Comparison of ENCODE assay signal across 24 cellular contexts in genomic region chr14:95487669-95488084, GRCh38. TPM values are rescaled to one million over a fixed set of nuclear protein-coding genes. Genes with fewer than 3 reads are reported as not detected.
A peak's percentile ranks its signal among the peaks of the same experiment; 100 is the strongest.
DNase-seq lines count a peak whose midpoint lies in the region; ATAC-seq, FAIRE-seq and TF ChIP-seq lines count a peak whose summit lies in the region.
"Had no signal": no experiment of that assay in that cellular context is flagged by ENCODE, and none has a peak within 500 bp of the region (broad histone marks: within the 10 kb centered on the region; RNA-seq: fewer than 3 reads in every experiment).

No MANE protein-coding gene starts in this region.

- POLR2A ChIA-PET in HepG2 (lab: Yijun Ruan, JAX) = no interaction called here

- H3K27ac ChIP-seq in HepG2 (ENCODE audit: extremely low read length, insufficient read depth, low read length) = no peak overlapping the region
- no peak overlapping the region for H3K27ac ChIP-seq in right lobe of liver
- peak overlapping the region in 3 of 4 donors; percentile 75 to 96 (median 94) for H3K27ac ChIP-seq in tibial nerve
- H3K27ac ChIP-seq: GM23248, heart left ventricle, KMS-11, SK-N-MC, thoracic aorta had no signal

- H3K36me3 Mint-ChIP-seq in memory B cell = peaks cover 12% of the 10 kb centered on the region
- H3K36me3 Mint-ChIP-seq: brain had no signal

- H3K36me3 ChIP-seq in HepG2 (replicated peaks in 1 of 2; ENCODE audit: control insufficient read depth in 1 of 2, insufficient read depth in 2 of 2, low read length in 2 of 2) (no peaks in the 10 kb centered on the region; a peak in 1 of 5 replicates), right lobe of liver (no peaks in the 10 kb centered on the region), tibial nerve (no peaks in the 10 kb centered on the region)
- H3K36me3 ChIP-seq: thoracic aorta had no signal

- H3K4me3 ChIP-seq in HepG2 (replicated peaks in 1 of 3; ENCODE audit: insufficient read depth in 1 of 3, low read depth in 2 of 3, low read length in 3 of 3) (no peak overlapping the region), right lobe of liver (no peak overlapping the region), tibial nerve (no peak overlapping the region)
- H3K4me3 ChIP-seq: GM23248, heart left ventricle, SK-N-MC, thoracic aorta had no signal

- no peak for TF ChIP-seq EP300 in HepG2 (IDR thresholded peaks at IDR 0.05; ENCODE audit: low read depth in 2 of 2, low read length in 2 of 2)
- no peak for TF ChIP-seq EP300 in HepG2 (CRISPR knock-in tag; IDR thresholded peaks at IDR 0.05; ENCODE audit: borderline replicate concordance)
- no peak for TF ChIP-seq EP300 in tibial nerve (IDR thresholded peaks at IDR 0.05)

- peaks cover 65% of the 10 kb centered on the region for H3K4me1 Mint-ChIP-seq in memory B cell

- TF ChIP-seq POLR2A in HepG2 (IDR thresholded peaks at IDR 0.05; ENCODE audit: insufficient read depth in 1 of 2, low read depth in 2 of 2, low read length in 2 of 2) (no peak), right lobe of liver (IDR thresholded peaks at IDR 0.05) (no peak), tibial nerve (IDR thresholded peaks at IDR 0.05) (no peak)

- DNase-seq in HepG2 (ENCODE audit: low spot score) (no peak), right lobe of liver (no peak), NCI-H526 (lab: John Stamatoyannopoulos, UW) (peak; percentile 45 to 56), memory B cell (ENCODE audit: low spot score in 2 of 2) (no peak), tibial nerve (ENCODE audit: low spot score in 2 of 2) (no peak), GM19240 (ENCODE audit: insufficient read length, low spot score) (no peak), AG08396 (ENCODE audit: low spot score) (no peak), hepatic stellate cell (ENCODE audit: low spot score) (no peak)
- DNase-seq: activated CD8-positive, alpha-beta T cell treated with anti-CD3 and anti-CD28 coated beads for 36 hours; effector CD4-positive, alpha-beta T cell; GDM1; GM23248; MV-4-11; NCI-H1694; NCI-H774; stimulated activated CD4-positive, alpha-beta T cell treated with anti-CD3 and anti-CD28 coated beads, Interleukin-1b, Interleukin-23, amount 100 ng/mL, for 48 hours; T-helper 9 cell had no signal

- H3K27me3 ChIP-seq in HepG2 (ENCODE audit: control insufficient read depth in 1 of 2, insufficient read depth in 2 of 2, low read length in 2 of 2) = no peaks in the 10 kb centered on the region
- H3K27me3 ChIP-seq in right lobe of liver = no peaks in the 10 kb centered on the region
- H3K27me3 ChIP-seq in tibial nerve = no peaks in the 10 kb centered on the region
- H3K27me3 ChIP-seq: heart left ventricle had no signal

- TF ChIP-seq CTCF in HepG2 (CRISPR knock-in tag; IDR thresholded peaks at IDR 0.05) (no peak), right lobe of liver (IDR thresholded peaks at IDR 0.05) (no peak), tibial nerve (IDR thresholded peaks at IDR 0.05) (no peak)

- ATAC-seq in HepG2 = no peak
- ATAC-seq in right lobe of liver = no peak
- no peak for ATAC-seq in memory B cell (ENCODE audit: low read depth)
- ATAC-seq: activated CD8-positive, alpha-beta T cell treated with anti-CD3 and anti-CD28 coated beads for 36 hours; heart left ventricle had no signal

- H3K4me1 ChIP-seq in HepG2 (ENCODE audit: insufficient read depth, low read length) = peaks cover 60% of the 10 kb centered on the region
- peaks cover 0 to 47% (median 10%) of the 10 kb centered on the region in 4 donors for H3K4me1 ChIP-seq in right lobe of liver
- peaks cover 4 to 96% (median 77%) of the 10 kb centered on the region in 4 donors for H3K4me1 ChIP-seq in tibial nerve

- intact Hi-C loops in HepG2 (cut with micrococcal nuclease; ENCODE audit: unreplicated experiment) (loop anchor here (5.0 kb wide), 1 partner anchor 35 kb away; no protein-coding TSS in a partner anchor), right lobe of liver (cut with DNase I) (no loop called here)

- H3K9me3 Mint-ChIP-seq in memory B cell = no peaks in the 10 kb centered on the region

- FAIRE-seq in HepG2 (lab: Jason Lieb, UNC) = no peak
- FAIRE-seq: HTR-8/SVneo had no signal

- peaks cover 4% of the 10 kb centered on the region; the same call in 1 of the 2 replicates for H4K20me1 ChIP-seq in HepG2 (ENCODE audit: insufficient read depth, low read length)

- in situ Hi-C loops in HepG2 (cut with HindIII; ENCODE audit: extremely low pct_ligation_motif_present, low pct_unique_long_range_greater_than_20kb) = no loop called here

- no peak overlapping the region for H3K4me2 ChIP-seq in HepG2 (ENCODE audit: low read depth, low read length)
- H3K4me2 ChIP-seq: KMS-11 had no signal

- WGBS in HepG2 (ENCODE audit: low lambda C conversion rate) = 64% methylated on average over 3 of the region's 3 CpGs
- whole genome bisulfite sequencing in right lobe of liver (ENCODE audit: insufficient coverage, low coverage, low lambda C conversion rate, missing lambda C conversion rate) = 53% methylated on average over 3 of the region's 3 CpGs
- 53 to 57% methylated on average over 3 of the region's 3 CpGs for WGBS in tibial nerve, 2 donors

- H3K9me3 ChIP-seq in HepG2 (ENCODE audit: low read length) (no peaks in the 10 kb centered on the region), right lobe of liver (no peaks in the 10 kb centered on the region), tibial nerve (no peaks in the 10 kb centered on the region)
- H3K9me3 ChIP-seq: heart left ventricle, thoracic aorta had no signal

- CTCF ChIA-PET in HepG2 (lab: Yijun Ruan, JAX; ENCODE audit: low intra/inter-chr PET ratio, low total read pairs) = no interaction called here

- BruUV-seq in HepG2 (replicated peaks; lab: Mats Ljungman, UMichigan) = no TSS peak

- H2AFZ ChIP-seq in HepG2 (ENCODE audit: low read length) = no peak overlapping the region
- H2AFZ ChIP-seq: GM23248 had no signal

- H3K4me3 Mint-ChIP-seq in memory B cell = peak overlapping the region; percentile 33
- H3K4me3 Mint-ChIP-seq: activated CD8-positive, alpha-beta T cell treated with anti-CD3 and anti-CD28 coated beads for 36 hours; brain had no signal

- no peaks in the 10 kb centered on the region for H3K27me3 Mint-ChIP-seq in memory B cell
- H3K27me3 Mint-ChIP-seq: activated CD8-positive, alpha-beta T cell treated with anti-CD3 and anti-CD28 coated beads for 36 hours had no signal

- H3K79me2 ChIP-seq in HepG2 (ENCODE audit: insufficient read depth, low read length) = peaks cover 5% of the 10 kb centered on the region

- no peak overlapping the region for H3K9ac ChIP-seq in HepG2 (ENCODE audit: insufficient read depth, low read depth, low read length)
- H3K9ac ChIP-seq: GM23248, KMS-11 had no signal

- TF ChIP-seq RAD21 in HepG2 (CRISPR knock-in tag; IDR thresholded peaks at IDR 0.05) = no peak

- H3K27ac Mint-ChIP-seq in memory B cell = peak overlapping the region; percentile 77
- H3K27ac Mint-ChIP-seq: activated CD8-positive, alpha-beta T cell treated with anti-CD3 and anti-CD28 coated beads for 36 hours had no signal

RNA-seq across cellular contexts. Expression of gene SYNE3, which starts 28.8 kb away (rescaled TPM):
- total RNA-seq in HepG2 (2016; rRNA removed; fragmentation: Illumina TruSeq; extraction: Trizol) (7.8 and 9.0 TPM in 2 replicates), right lobe of liver (10 to 100 TPM in 1 of 6 experiments, 1 to 10 TPM in 5; 3.7 to 11.6 (median 5.0) TPM), tibial nerve (100 to 1,000 TPM in 1 of 4 donors, 10 to 100 TPM in 3; 71.0 to 106 (median 87.5) TPM)
- 2.1 and 2.5 TPM in 2 replicates for total RNA-seq in HepG2 (2016; cell fraction: cytosol; rRNA removed; fragmentation: Illumina TruSeq; extraction: Trizol; ENCODE audit: low read depth)
- total RNA-seq in HepG2 (2016; cell fraction: insoluble cytoplasmic fraction; rRNA removed; fragmentation: Illumina TruSeq; extraction: Trizol) = 6.6 and 8.6 TPM in 2 replicates
- 2.8 and 3.5 TPM in 2 replicates for total RNA-seq in HepG2 (2016; cell fraction: membrane; rRNA removed; fragmentation: Illumina TruSeq; extraction: Trizol)
- 14.8 and 16.4 TPM in 2 replicates for total RNA-seq in HepG2 (2016; cell fraction: nucleus; rRNA removed; fragmentation: Illumina TruSeq; extraction: Trizol)
- polyA plus RNA-seq in HepG2 (2011; rRNA removed) = 8.0 and 9.3 TPM in 2 replicates
- polyA plus RNA-seq in HepG2 (2011; cell fraction: cytosol; rRNA removed) = 3.1 and 3.2 TPM in 2 replicates
- 32.7 and 44.3 TPM in 2 replicates for polyA plus RNA-seq in HepG2 (2011; cell fraction: nucleus; rRNA removed)
- polyA plus RNA-seq in HepG2 (2012) = 3.7 and 4.9 TPM in 2 replicates
- polyA plus RNA-seq in HepG2 (2016; cell fraction: cytosol; fragmentation: Illumina TruSeq; extraction: Trizol; ENCODE audit: low read depth) = 0.24 and 0.25 TPM in 2 replicates
- polyA plus RNA-seq in HepG2 (2016; cell fraction: insoluble cytoplasmic fraction; fragmentation: Illumina TruSeq; extraction: Trizol; ENCODE audit: low read depth) = 2.0 and 2.7 TPM in 2 replicates
- polyA plus RNA-seq in HepG2 (2016; cell fraction: membrane; fragmentation: Illumina TruSeq; extraction: Trizol; ENCODE audit: low read depth) = 0.50 and 0.55 TPM in 2 replicates
- polyA plus RNA-seq in HepG2 (2016; cell fraction: nucleus; fragmentation: Illumina TruSeq; extraction: Trizol; ENCODE audit: insufficient read depth, low read depth) = 10.7 and 10.9 TPM in 2 replicates
- 0.72 and 21.2 TPM in 2 replicates for polyA minus RNA-seq in HepG2 (2011; rRNA and poly(A)+ RNA removed; ENCODE audit: low replicate concordance)
- polyA minus RNA-seq in HepG2 (2011; cell fraction: cytosol; rRNA and poly(A)+ RNA removed) = 6.8 and 8.6 TPM in 2 replicates
- 43.0 and 46.7 TPM in 2 replicates for polyA minus RNA-seq in HepG2 (2011; cell fraction: nucleus; rRNA and poly(A)+ RNA removed)
- total RNA-seq: epithelial cell of proximal tubule had no signal

RNA-seq across cellular contexts. Expression of gene GLRX5, which starts 47.2 kb away (rescaled TPM):
- 115 and 122 TPM in 2 replicates for total RNA-seq in HepG2 (2016; rRNA removed; fragmentation: Illumina TruSeq; extraction: Trizol)
- 141 and 162 TPM in 2 replicates for total RNA-seq in HepG2 (2016; cell fraction: cytosol; rRNA removed; fragmentation: Illumina TruSeq; extraction: Trizol; ENCODE audit: low read depth)
- total RNA-seq in HepG2 (2016; cell fraction: insoluble cytoplasmic fraction; rRNA removed; fragmentation: Illumina TruSeq; extraction: Trizol) = 99.8 and 128 TPM in 2 replicates
- 204 and 226 TPM in 2 replicates for total RNA-seq in HepG2 (2016; cell fraction: membrane; rRNA removed; fragmentation: Illumina TruSeq; extraction: Trizol)
- 42.6 and 50.7 TPM in 2 replicates for total RNA-seq in HepG2 (2016; cell fraction: nucleus; rRNA removed; fragmentation: Illumina TruSeq; extraction: Trizol)
- polyA plus RNA-seq in HepG2 (2011; rRNA removed) = 115 and 146 TPM in 2 replicates
- 68.6 and 128 TPM in 2 replicates for polyA plus RNA-seq in HepG2 (2011; cell fraction: cytosol; rRNA removed)
- 20.1 and 32.1 TPM in 2 replicates for polyA plus RNA-seq in HepG2 (2011; cell fraction: nucleus; rRNA removed)
- polyA plus RNA-seq in HepG2 (2012) = 136 and 145 TPM in 2 replicates
- 197 and 237 TPM in 2 replicates for polyA plus RNA-seq in HepG2 (2016; cell fraction: cytosol; fragmentation: Illumina TruSeq; extraction: Trizol; ENCODE audit: low read depth)
- 161 and 168 TPM in 2 replicates for polyA plus RNA-seq in HepG2 (2016; cell fraction: insoluble cytoplasmic fraction; fragmentation: Illumina TruSeq; extraction: Trizol; ENCODE audit: low read depth)
- polyA plus RNA-seq in HepG2 (2016; cell fraction: membrane; fragmentation: Illumina TruSeq; extraction: Trizol; ENCODE audit: low read depth) = 243 and 290 TPM in 2 replicates
- polyA plus RNA-seq in HepG2 (2016; cell fraction: nucleus; fragmentation: Illumina TruSeq; extraction: Trizol; ENCODE audit: insufficient read depth, low read depth) = 104 and 106 TPM in 2 replicates
- polyA minus RNA-seq in HepG2 (2011; rRNA and poly(A)+ RNA removed; ENCODE audit: low replicate concordance) = 17.9 and 35.5 TPM in 2 replicates
- 42.3 and 45.6 TPM in 2 replicates for polyA minus RNA-seq in HepG2 (2011; cell fraction: cytosol; rRNA and poly(A)+ RNA removed)
- 15.8 and 23.1 TPM in 2 replicates for polyA minus RNA-seq in HepG2 (2011; cell fraction: nucleus; rRNA and poly(A)+ RNA removed)
- total RNA-seq in right lobe of liver = 10 to 100 TPM; 31.4 to 48.5 (median 40.2) TPM
- total RNA-seq in tibial nerve = 10 to 100 TPM; 26.4 to 44.7 (median 34.6) TPM

Comparison
In these comparisons a context has a peak if more than half of its experiments do, and no peak if none do; other contexts are left out.
1. DNase-seq: peak in NCI-H526 (2 of 2); none in HepG2 (single experiment), right lobe of liver (0 of 3), memory B cell (0 of 2), tibial nerve (0 of 2), GM19240 (single experiment), AG08396 (single experiment) and hepatic stellate cell (single experiment).
2. H3K27ac ChIP-seq: peak in tibial nerve (3 of 4); none in HepG2 (single experiment) and right lobe of liver (0 of 3).
3. RNA of gene SYNE3, which starts 28.8 kb away (total RNA-seq): 71.0 to 106 TPM in tibial nerve; 2.1 to 16.4 TPM in HepG2 and 3.7 to 11.6 TPM in right lobe of liver; every median in the first group is over 4 times any median in the second.